ENCODE assay signal across 9 cellular contexts in the genomic region with DNA sequence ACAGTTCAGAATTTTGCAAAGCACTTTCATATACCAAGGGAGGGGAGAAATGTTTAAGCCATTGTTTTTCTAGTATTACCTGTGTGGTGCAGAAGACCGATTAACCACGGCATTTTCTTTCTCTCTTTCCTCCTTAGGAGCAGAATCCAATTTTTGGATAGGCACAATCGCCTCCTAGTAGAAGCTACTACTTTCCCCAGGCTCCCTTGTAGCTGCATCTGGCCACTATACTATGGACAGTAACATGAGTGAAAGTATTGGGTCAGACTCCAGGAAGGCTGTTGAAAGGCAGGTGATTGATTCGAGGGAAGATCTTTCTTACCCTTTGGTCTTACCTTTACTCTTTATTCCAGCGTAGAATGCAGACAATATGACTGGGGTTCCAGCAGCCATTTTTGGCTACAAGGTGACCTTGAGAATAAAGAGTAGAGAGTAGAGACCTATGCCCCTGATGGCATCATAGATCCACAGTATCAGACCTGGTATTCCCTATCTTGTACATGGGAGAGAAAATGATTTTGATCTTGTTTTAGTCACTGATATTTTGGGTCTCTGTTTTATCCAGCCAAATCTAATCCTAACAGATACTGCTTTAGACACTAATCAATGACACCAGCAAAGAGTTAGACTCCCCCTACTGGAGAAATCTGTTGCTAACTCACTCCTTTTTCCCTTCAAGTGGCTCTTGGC.
DNase-seq lines count a peak whose midpoint lies in the region; ATAC-seq and TF ChIP-seq lines count a peak whose summit lies in the region.
"Had no signal": no experiment of that assay in that cellular context is flagged by ENCODE, and none has a peak within 500 bp of the region (broad histone marks: within the 10 kb centered on the region; RNA-seq: fewer than 3 reads in every experiment).

No MANE protein-coding gene starts in this region.

- H3K4me1 ChIP-seq in thyroid gland = no peaks in the 10 kb centered on the region

- DNase-seq in NCI-H1105 treated with DMSO at 0.1 percent for 48 hours (lab: John Stamatoyannopoulos, UW) (peak; percentile 41), NCI-H1105 (lab: John Stamatoyannopoulos, UW) (no peak), H4 (ENCODE audit: low spot score) (peak; percentile 11), NCI-H1930 (lab: John Stamatoyannopoulos, UW) (peak; percentile 16 to 49), inferior parietal cortex (ENCODE audit: extremely low spot score) (peak; percentile 67), thyroid gland (no peak)

- no peaks in the 10 kb centered on the region for H3K9me3 Mint-ChIP-seq in activated T-helper 17 cell treated with anti-CD3 and anti-CD28 coated beads, Interleukin-2, amount 50 U/mL, for 72 hours

- no peak overlapping the region for H3K4me3 ChIP-seq in thyroid gland (replicated peaks in 1 of 3)
- H3K4me3 ChIP-seq: BLaER1 had no signal

- peak in 5 of 6 experiments; percentile 7 to 52 (median 38) for TF ChIP-seq CTCF in thyroid gland (IDR thresholded peaks at IDR 0.05)

- no peaks in the 10 kb centered on the region for H3K36me3 ChIP-seq in thyroid gland
- H3K36me3 ChIP-seq: BLaER1 had no signal

- intact Hi-C loops in thyroid gland (cut with DNase I) = no loop called here

- peak; percentile 74 for ATAC-seq in activated T-helper 17 cell treated with anti-CD3 and anti-CD28 coated beads, Interleukin-2, amount 50 U/mL, for 72 hours (replicated peaks)
- ATAC-seq in HG03159 (IDR thresholded peaks at IDR 0.05; ENCODE audit: unreplicated experiment) = no peak

- no peaks in the 10 kb centered on the region for H3K27me3 ChIP-seq in thyroid gland
- H3K27me3 ChIP-seq: BLaER1 had no signal

- peaks cover 3% of the 10 kb centered on the region for H3K4me1 Mint-ChIP-seq in activated T-helper 17 cell treated with anti-CD3 and anti-CD28 coated beads, Interleukin-2, amount 50 U/mL, for 72 hours

- H3K36me3 Mint-ChIP-seq in activated T-helper 17 cell treated with anti-CD3 and anti-CD28 coated beads, Interleukin-2, amount 50 U/mL, for 72 hours (ENCODE audit: low read depth) = no peaks in the 10 kb centered on the region

- TF ChIP-seq POLR2A in thyroid gland (IDR thresholded peaks at IDR 0.05) = no peak

- no peaks in the 10 kb centered on the region for H3K27me3 Mint-ChIP-seq in activated T-helper 17 cell treated with anti-CD3 and anti-CD28 coated beads, Interleukin-2, amount 50 U/mL, for 72 hours

- H3K9me3 ChIP-seq in thyroid gland = no peaks in the 10 kb centered on the region
- H3K9me3 ChIP-seq: BLaER1 had no signal

- H3K27ac ChIP-seq in thyroid gland = no peak overlapping the region
- H3K27ac ChIP-seq: BLaER1 had no signal

- H3K27ac Mint-ChIP-seq in activated T-helper 17 cell treated with anti-CD3 and anti-CD28 coated beads, Interleukin-2, amount 50 U/mL, for 72 hours = no peak overlapping the region

- H3K4me3 Mint-ChIP-seq in activated T-helper 17 cell treated with anti-CD3 and anti-CD28 coated beads, Interleukin-2, amount 50 U/mL, for 72 hours = no peak overlapping the region

- WGBS in thyroid gland, 2 donors = 80 to 83% methylated on average over 5 of the region's 5 CpGs

Comparison
In these comparisons a context has a peak if more than half of its experiments do, and no peak if none do; other contexts are left out.
1. DNase-seq: peak in NCI-H1105 treated with DMSO at 0.1 percent for 48 hours (single experiment), H4 (single experiment), NCI-H1930 (2 of 2) and inferior parietal cortex (single experiment); none in NCI-H1105 (single experiment) and thyroid gland (0 of 2).